ENCODE assay signal across 1 cellular context in the genomic region with DNA sequence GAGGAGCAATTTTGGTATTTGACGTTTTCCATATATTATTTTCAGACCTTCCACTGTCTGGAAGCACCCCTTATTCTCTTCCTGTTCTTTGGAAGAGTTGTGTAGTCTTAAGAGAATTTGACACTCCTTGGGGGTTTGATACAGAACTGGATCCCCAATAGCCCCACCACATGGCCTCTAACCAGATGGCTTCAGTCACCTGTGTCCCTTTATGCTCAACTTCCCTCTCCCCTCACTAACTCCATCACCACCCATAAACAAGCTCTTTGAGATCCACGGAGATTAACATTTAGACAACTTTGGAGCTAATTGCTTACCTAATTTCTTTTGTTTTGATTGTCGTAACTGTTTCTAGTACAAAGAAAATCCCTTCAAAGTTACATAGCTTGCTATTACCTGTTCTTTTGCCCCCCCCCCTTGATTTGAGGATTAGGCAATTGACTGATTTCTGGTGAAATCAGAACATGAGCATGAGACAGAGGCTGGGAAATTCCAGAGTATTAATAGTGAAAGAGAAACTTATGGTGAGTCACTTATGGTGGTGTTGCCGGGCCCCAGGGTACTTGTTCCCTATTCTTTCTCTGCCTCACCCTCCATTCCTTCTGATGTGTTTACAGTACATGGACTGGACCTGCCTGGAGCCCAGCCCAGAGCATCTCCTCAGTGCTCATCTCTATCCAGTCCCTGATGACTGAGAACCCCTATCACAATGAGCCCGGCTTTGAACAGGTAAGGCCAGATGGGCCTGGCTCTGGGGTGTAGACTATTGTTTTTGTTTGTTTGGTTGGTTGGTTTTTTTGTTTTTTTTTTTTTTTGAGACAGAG.
TF ChIP-seq lines count a peak whose summit lies in the region.

No MANE protein-coding gene starts in this region.

TF ChIP-seq in liver, 16 proteins besides CTCF, POLR2A, EP300 and RAD21 (continued from another document):
- TF ChIP-seq, protein P1, sequence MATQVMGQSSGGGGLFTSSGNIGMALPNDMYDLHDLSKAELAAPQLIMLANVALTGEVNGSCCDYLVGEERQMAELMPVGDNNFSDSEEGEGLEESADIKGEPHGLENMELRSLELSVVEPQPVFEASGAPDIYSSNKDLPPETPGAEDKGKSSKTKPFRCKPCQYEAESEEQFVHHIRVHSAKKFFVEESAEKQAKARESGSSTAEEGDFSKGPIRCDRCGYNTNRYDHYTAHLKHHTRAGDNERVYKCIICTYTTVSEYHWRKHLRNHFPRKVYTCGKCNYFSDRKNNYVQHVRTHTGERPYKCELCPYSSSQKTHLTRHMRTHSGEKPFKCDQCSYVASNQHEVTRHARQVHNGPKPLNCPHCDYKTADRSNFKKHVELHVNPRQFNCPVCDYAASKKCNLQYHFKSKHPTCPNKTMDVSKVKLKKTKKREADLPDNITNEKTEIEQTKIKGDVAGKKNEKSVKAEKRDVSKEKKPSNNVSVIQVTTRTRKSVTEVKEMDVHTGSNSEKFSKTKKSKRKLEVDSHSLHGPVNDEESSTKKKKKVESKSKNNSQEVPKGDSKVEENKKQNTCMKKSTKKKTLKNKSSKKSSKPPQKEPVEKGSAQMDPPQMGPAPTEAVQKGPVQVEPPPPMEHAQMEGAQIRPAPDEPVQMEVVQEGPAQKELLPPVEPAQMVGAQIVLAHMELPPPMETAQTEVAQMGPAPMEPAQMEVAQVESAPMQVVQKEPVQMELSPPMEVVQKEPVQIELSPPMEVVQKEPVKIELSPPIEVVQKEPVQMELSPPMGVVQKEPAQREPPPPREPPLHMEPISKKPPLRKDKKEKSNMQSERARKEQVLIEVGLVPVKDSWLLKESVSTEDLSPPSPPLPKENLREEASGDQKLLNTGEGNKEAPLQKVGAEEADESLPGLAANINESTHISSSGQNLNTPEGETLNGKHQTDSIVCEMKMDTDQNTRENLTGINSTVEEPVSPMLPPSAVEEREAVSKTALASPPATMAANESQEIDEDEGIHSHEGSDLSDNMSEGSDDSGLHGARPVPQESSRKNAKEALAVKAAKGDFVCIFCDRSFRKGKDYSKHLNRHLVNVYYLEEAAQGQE (IDR thresholded peaks at IDR 0.05), result no peak
- no peak for TF ChIP-seq HNF4G (IDR thresholded peaks at IDR 0.05)
